Comparison of ENCODE assay signal across 11 cellular contexts in the genomic region with DNA sequence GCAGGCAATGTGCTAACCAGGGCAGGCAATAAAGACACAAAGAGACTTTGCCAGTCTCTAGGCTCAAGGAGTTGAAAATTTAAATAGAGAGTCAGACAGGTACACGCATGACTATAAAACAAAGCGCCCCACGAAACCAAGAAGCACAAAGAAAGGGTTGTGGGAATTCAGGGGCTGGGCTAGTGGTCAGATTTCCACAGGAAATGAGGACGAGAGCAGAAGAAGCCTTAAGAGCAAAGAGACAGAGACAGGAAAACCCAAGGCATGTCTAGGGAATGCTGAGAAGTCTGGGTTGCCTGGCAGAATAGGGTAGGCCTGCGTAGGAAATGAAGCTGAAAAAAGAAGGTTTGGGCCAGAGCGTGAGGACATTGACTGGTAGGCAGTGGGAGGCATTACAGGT. TPM values are rescaled to one million over a fixed set of nuclear protein-coding genes. Genes with fewer than 3 reads are reported as not detected.
A peak's percentile ranks its signal among the peaks of the same experiment; 100 is the strongest.
DNase-seq lines count a peak whose midpoint lies in the region; ATAC-seq and TF ChIP-seq lines count a peak whose summit lies in the region.
"Had no signal": no experiment of that assay in that cellular context is flagged by ENCODE, and none has a peak within 500 bp of the region (broad histone marks: within the 10 kb centered on the region; RNA-seq: fewer than 3 reads in every experiment).

No MANE protein-coding gene starts in this region.

- 71 to 74% methylated on average over 6 of the region's 6 CpGs for WGBS in GM23248 (ENCODE audit: low coverage in 1 of 2, low lambda C conversion rate in 2 of 2, missing lambda C conversion rate in 2 of 2), 2 experiments
- WGBS in right cardiac atrium, result 73% methylated on average over 6 of the region's 6 CpGs

- DNase-seq in GM23248 (peak; percentile 28), WTC11 (ENCODE audit: low spot score) (no peak), right cardiac atrium (no peak), AML-193 (lab: John Stamatoyannopoulos, UW) (no peak), globus pallidus (ENCODE audit: low spot score) (no peak)
- DNase-seq in activated naive CD8-positive, alpha-beta T cell treated with anti-CD3 and anti-CD28 coated beads for 36 hours, result no peak
- no peak for DNase-seq in naive thymus-derived CD8-positive, alpha-beta T cell
- DNase-seq: MM.1S, NCI-H510A had no signal

- peaks cover 30% of the 10 kb centered on the region for H3F3A ChIP-seq in GM23248 (ENCODE audit: insufficient read depth)

- peaks cover 7% of the 10 kb centered on the region for H3K36me3 Mint-ChIP-seq in WTC11
- H3K36me3 Mint-ChIP-seq in activated naive CD8-positive, alpha-beta T cell treated with anti-CD3 and anti-CD28 coated beads for 36 hours, result no peaks in the 10 kb centered on the region
- H3K36me3 Mint-ChIP-seq in naive thymus-derived CD8-positive, alpha-beta T cell, result no peaks in the 10 kb centered on the region

- TF ChIP-seq CTCF in WTC11 (IDR thresholded peaks at IDR 0.05), result no peak

- H3K79me2 ChIP-seq in GM23248 (ENCODE audit: insufficient read depth), result no peaks in the 10 kb centered on the region

- H4K20me1 ChIP-seq in GM23248 (ENCODE audit: insufficient read depth), result no peaks in the 10 kb centered on the region

- H2AFZ ChIP-seq in GM23248, result peak overlapping the region; percentile 28; the same call in 1 of the 2 replicates

- in situ Hi-C loops in GM23248 (cut with MboI), result no loop called here

- intact Hi-C loops in right cardiac atrium (cut with DNase I), result no loop called here

- CTCF ChIA-PET in WTC11 (lab: Charles Lee), result no interaction called here

- H3K4me1 ChIP-seq in GM23248 (ENCODE audit: insufficient read depth) (peaks cover 26% of the 10 kb centered on the region), right cardiac atrium (ENCODE audit: control insufficient read depth, insufficient read depth, low read length) (peaks cover 7% of the 10 kb centered on the region), skeletal muscle tissue (ENCODE audit: control insufficient read depth in 3 of 3, insufficient read depth in 3 of 3, low read length in 3 of 3) (peaks cover 25 to 33% (median 33%) of the 10 kb centered on the region in 3 donors)

- peak overlapping the region; percentile 58; the same call in 1 of the 2 replicates for H3K27ac Mint-ChIP-seq in WTC11
- no peak overlapping the region for H3K27ac Mint-ChIP-seq in activated naive CD8-positive, alpha-beta T cell treated with anti-CD3 and anti-CD28 coated beads for 36 hours
- no peak overlapping the region for H3K27ac Mint-ChIP-seq in naive thymus-derived CD8-positive, alpha-beta T cell

- no peak overlapping the region for H3K4me3 Mint-ChIP-seq in WTC11
- H3K4me3 Mint-ChIP-seq in activated naive CD8-positive, alpha-beta T cell treated with anti-CD3 and anti-CD28 coated beads for 36 hours, result no peak overlapping the region
- H3K4me3 Mint-ChIP-seq in naive thymus-derived CD8-positive, alpha-beta T cell, result no peak overlapping the region

- H3K4me1 Mint-ChIP-seq in WTC11, result peaks cover 72% of the 10 kb centered on the region
- no peaks in the 10 kb centered on the region for H3K4me1 Mint-ChIP-seq in activated naive CD8-positive, alpha-beta T cell treated with anti-CD3 and anti-CD28 coated beads for 36 hours
- H3K4me1 Mint-ChIP-seq in naive thymus-derived CD8-positive, alpha-beta T cell, result peaks cover 0 to 4% (median 0%) of the 10 kb centered on the region in 4 donors

- peak overlapping the region; percentile 28; the same call in 1 of the 2 replicates for H3K4me3 ChIP-seq in GM23248
- H3K4me3 ChIP-seq in right cardiac atrium (ENCODE audit: low read length), result no peak overlapping the region
- H3K4me3 ChIP-seq in skeletal muscle tissue (ENCODE audit: low read length in 3 of 3), result peak overlapping the region in 1 of 3 donors; percentile 44
- H3K4me3 ChIP-seq: coronary artery had no signal

- H3K27me3 Mint-ChIP-seq in WTC11 (ENCODE audit: low read depth), result no peaks in the 10 kb centered on the region
- H3K27me3 Mint-ChIP-seq in activated naive CD8-positive, alpha-beta T cell treated with anti-CD3 and anti-CD28 coated beads for 36 hours, result peaks cover 20% of the 10 kb centered on the region
- peaks cover 4 to 26% (median 18%) of the 10 kb centered on the region in 5 donors for H3K27me3 Mint-ChIP-seq in naive thymus-derived CD8-positive, alpha-beta T cell

- H3K9me3 ChIP-seq in GM23248 (ENCODE audit: low read depth), result no peaks in the 10 kb centered on the region
- H3K9me3 ChIP-seq in right cardiac atrium (ENCODE audit: control insufficient read depth, low read length), result peaks cover 3% of the 10 kb centered on the region
- H3K9me3 ChIP-seq in skeletal muscle tissue (ENCODE audit: control insufficient read depth in 3 of 3, low read length in 3 of 3), result no peaks in the 10 kb centered on the region

- H3K9ac ChIP-seq in GM23248 (peak overlapping the region; percentile 47; the same call in 1 of the 2 replicates), skeletal muscle tissue (ENCODE audit: low read depth in 1 of 3, low read length in 3 of 3) (peak overlapping the region; percentile 10 to 47 (median 13))

- ATAC-seq in WTC11 (no peak), right cardiac atrium (no peak)
- ATAC-seq in naive thymus-derived CD8-positive, alpha-beta T cell, result no peak

- no peaks in the 10 kb centered on the region for H3K36me3 ChIP-seq in GM23248 (ENCODE audit: low read depth)
- no peaks in the 10 kb centered on the region for H3K36me3 ChIP-seq in skeletal muscle tissue (ENCODE audit: control insufficient read depth in 3 of 3, insufficient read depth in 3 of 3, low read length in 3 of 3)

- no peaks in the 10 kb centered on the region for H3K9me2 ChIP-seq in GM23248 (ENCODE audit: insufficient read depth)

- H3K9me3 Mint-ChIP-seq in WTC11, result no peaks in the 10 kb centered on the region
- H3K9me3 Mint-ChIP-seq in activated naive CD8-positive, alpha-beta T cell treated with anti-CD3 and anti-CD28 coated beads for 36 hours, result no peaks in the 10 kb centered on the region
- H3K9me3 Mint-ChIP-seq in naive thymus-derived CD8-positive, alpha-beta T cell, result no peaks in the 10 kb centered on the region

- H3K27ac ChIP-seq in GM23248 (peak overlapping the region; percentile 81), right cardiac atrium (ENCODE audit: low read length) (peak overlapping the region; percentile 96), skeletal muscle tissue (ENCODE audit: low read depth, low read length) (peak overlapping the region; percentile 72)

- POLR2A ChIA-PET in WTC11 (lab: Charles Lee), result no interaction called here
- POLR2A ChIA-PET in naive thymus-derived CD8-positive, alpha-beta T cell (lab: Charles Lee), result no interaction called here

- peak overlapping the region; percentile 71 for H3K4me2 ChIP-seq in GM23248 (ENCODE audit: unreplicated experiment)

- no peaks in the 10 kb centered on the region for H3K27me3 ChIP-seq in GM23248 (replicated peaks; ENCODE audit: insufficient read depth)
- H3K27me3 ChIP-seq in right cardiac atrium (ENCODE audit: control insufficient read depth, insufficient read depth), result no peaks in the 10 kb centered on the region
- no peaks in the 10 kb centered on the region for H3K27me3 ChIP-seq in skeletal muscle tissue (ENCODE audit: control insufficient read depth in 3 of 3, insufficient read depth in 3 of 3, low read length in 3 of 3)

TF ChIP-seq in WTC11, 78 proteins besides CTCF, POLR2A, EP300 and RAD21 (continues in another document):
- TF ChIP-seq, protein P1, sequence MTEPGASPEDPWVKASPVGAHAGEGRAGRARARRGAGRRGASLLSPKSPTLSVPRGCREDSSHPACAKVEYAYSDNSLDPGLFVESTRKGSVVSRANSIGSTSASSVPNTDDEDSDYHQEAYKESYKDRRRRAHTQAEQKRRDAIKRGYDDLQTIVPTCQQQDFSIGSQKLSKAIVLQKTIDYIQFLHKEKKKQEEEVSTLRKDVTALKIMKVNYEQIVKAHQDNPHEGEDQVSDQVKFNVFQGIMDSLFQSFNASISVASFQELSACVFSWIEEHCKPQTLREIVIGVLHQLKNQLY (CRISPR knock-in tag; IDR thresholded peaks at IDR 0.05), result no peak
- no peak for TF ChIP-seq EMX1 (CRISPR knock-in tag; IDR thresholded peaks at IDR 0.05)
- no peak for TF ChIP-seq TCF7 (CRISPR knock-in tag; IDR thresholded peaks at IDR 0.05; ENCODE audit: low read depth)
- no peak for TF ChIP-seq GABPB1 (CRISPR knock-in tag; IDR thresholded peaks at IDR 0.05)
- TF ChIP-seq, protein P2, sequence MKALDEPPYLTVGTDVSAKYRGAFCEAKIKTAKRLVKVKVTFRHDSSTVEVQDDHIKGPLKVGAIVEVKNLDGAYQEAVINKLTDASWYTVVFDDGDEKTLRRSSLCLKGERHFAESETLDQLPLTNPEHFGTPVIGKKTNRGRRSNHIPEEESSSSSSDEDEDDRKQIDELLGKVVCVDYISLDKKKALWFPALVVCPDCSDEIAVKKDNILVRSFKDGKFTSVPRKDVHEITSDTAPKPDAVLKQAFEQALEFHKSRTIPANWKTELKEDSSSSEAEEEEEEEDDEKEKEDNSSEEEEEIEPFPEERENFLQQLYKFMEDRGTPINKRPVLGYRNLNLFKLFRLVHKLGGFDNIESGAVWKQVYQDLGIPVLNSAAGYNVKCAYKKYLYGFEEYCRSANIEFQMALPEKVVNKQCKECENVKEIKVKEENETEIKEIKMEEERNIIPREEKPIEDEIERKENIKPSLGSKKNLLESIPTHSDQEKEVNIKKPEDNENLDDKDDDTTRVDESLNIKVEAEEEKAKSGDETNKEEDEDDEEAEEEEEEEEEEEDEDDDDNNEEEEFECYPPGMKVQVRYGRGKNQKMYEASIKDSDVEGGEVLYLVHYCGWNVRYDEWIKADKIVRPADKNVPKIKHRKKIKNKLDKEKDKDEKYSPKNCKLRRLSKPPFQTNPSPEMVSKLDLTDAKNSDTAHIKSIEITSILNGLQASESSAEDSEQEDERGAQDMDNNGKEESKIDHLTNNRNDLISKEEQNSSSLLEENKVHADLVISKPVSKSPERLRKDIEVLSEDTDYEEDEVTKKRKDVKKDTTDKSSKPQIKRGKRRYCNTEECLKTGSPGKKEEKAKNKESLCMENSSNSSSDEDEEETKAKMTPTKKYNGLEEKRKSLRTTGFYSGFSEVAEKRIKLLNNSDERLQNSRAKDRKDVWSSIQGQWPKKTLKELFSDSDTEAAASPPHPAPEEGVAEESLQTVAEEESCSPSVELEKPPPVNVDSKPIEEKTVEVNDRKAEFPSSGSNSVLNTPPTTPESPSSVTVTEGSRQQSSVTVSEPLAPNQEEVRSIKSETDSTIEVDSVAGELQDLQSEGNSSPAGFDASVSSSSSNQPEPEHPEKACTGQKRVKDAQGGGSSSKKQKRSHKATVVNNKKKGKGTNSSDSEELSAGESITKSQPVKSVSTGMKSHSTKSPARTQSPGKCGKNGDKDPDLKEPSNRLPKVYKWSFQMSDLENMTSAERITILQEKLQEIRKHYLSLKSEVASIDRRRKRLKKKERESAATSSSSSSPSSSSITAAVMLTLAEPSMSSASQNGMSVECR (CRISPR knock-in tag; IDR thresholded peaks at IDR 0.05; ENCODE audit: borderline replicate concordance), result no peak

RNA-seq across cellular contexts. Expression of a gene that starts 51.6 kb away (rescaled TPM):
- 1.8 and 2.5 TPM in 2 replicates for total RNA-seq in GM23248 (2014; rRNA removed; shearing (Covaris generic))
- 1.7 and 2.3 TPM in 2 replicates for polyA plus RNA-seq in GM23248 (2016; fragmentation: Nextera tagmentation; extraction: Ambion mirVana)
- total RNA-seq in WTC11 (2021), result 45.9 to 77.9 TPM (median 53.8 TPM) in 3 replicates
- total RNA-seq in right cardiac atrium, result 10 to 100 TPM; 31.1 to 44.5 (median 35.2) TPM
- 21.7 TPM for polyA plus RNA-seq in right cardiac atrium
- total RNA-seq in skeletal muscle tissue, result 27.1 TPM
- total RNA-seq in activated naive CD8-positive, alpha-beta T cell treated with anti-CD3 and anti-CD28 coated beads for 36 hours, result under 1 TPM; 0.42 to 0.85 TPM
- total RNA-seq in naive thymus-derived CD8-positive, alpha-beta T cell, result not detected
- not detected for polyA plus RNA-seq in naive thymus-derived CD8-positive, alpha-beta T cell
